11 cellular contexts compared by ENCODE assay signal in the genomic region with DNA sequence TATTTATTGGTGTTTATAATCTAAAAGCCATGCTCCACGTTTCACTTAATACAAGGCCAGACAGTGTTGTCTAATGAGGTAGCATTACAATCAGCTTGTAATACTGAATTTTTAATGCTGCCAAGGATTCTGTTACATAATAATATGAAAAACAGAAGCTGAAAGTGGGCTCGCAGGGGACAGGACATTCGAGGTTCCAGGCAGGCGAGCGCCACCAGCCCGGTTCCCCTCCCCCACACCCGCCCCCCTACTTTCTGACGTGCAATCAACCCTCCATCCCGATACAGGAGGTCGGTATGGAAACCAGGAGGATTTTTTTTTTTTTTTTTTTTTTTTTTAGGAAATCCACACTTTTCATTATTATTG. TPM values are rescaled to one million over a fixed set of nuclear protein-coding genes. Genes with fewer than 3 reads are reported as not detected.
A peak's percentile ranks its signal among the peaks of the same experiment; 100 is the strongest.
DNase-seq lines count a peak whose midpoint lies in the region; ATAC-seq and TF ChIP-seq lines count a peak whose summit lies in the region.
"Had no signal": no experiment of that assay in that cellular context is flagged by ENCODE, and none has a peak within 500 bp of the region (broad histone marks: within the 10 kb centered on the region; RNA-seq: fewer than 3 reads in every experiment).

No MANE protein-coding gene starts in this region.

- H3K27ac ChIP-seq in PC-3 (ENCODE audit: low read length) (peak overlapping the region; percentile 96), fibroblast of lung (ENCODE audit: insufficient read depth, low read length) (peak overlapping the region; percentile 95), psoas muscle (peak overlapping the region; percentile 98)

- H3K4me2 ChIP-seq in PC-3 (ENCODE audit: low read length): peak overlapping the region; percentile 100
- peak overlapping the region; percentile 90 for H3K4me2 ChIP-seq in fibroblast of lung (ENCODE audit: extremely low read depth, insufficient read depth, low read length)

- H3K4me1 ChIP-seq in PC-3 (ENCODE audit: insufficient read depth, low read length) (peaks cover 66% of the 10 kb centered on the region), fibroblast of lung (ENCODE audit: control insufficient read depth, extremely low read depth, insufficient read depth, low read length) (peaks cover 39% of the 10 kb centered on the region), psoas muscle (peaks cover 52% of the 10 kb centered on the region)

- no peaks in the 10 kb centered on the region for H3F3A ChIP-seq in PC-3 (ENCODE audit: low read length, unreplicated experiment)

- POLR2A ChIA-PET in PC-3 (lab: Charles Lee; ENCODE audit: unreplicated experiment): no interaction called here

- H2AFZ ChIP-seq in PC-3 (ENCODE audit: low read length): no peak overlapping the region
- no peak overlapping the region for H2AFZ ChIP-seq in fibroblast of lung (ENCODE audit: low read length)

- DNase-seq in DMS53 treated with DMSO at 0.1 percent for 48 hours (lab: John Stamatoyannopoulos, UW; ENCODE audit: unreplicated experiment) (peak; percentile 33), PC-3 (no peak), fibroblast of lung (ENCODE audit: low read depth in 2 of 2) (no peak), psoas muscle (peak in 1 of 2 donors; percentile 64), GOT3 (lab: John Stamatoyannopoulos, UW) (no peak), NAMALWA (ENCODE audit: low spot score) (no peak), SW480 (ENCODE audit: low spot score) (no peak)
- DNase-seq: activated gamma-delta T cell; stimulated activated CD4-positive, alpha-beta T cell treated with anti-CD3 and anti-CD28 coated beads, Interleukin-2, amount 100 ng/mL, for 24 hours had no signal

- BruUV-seq in PC-3 (replicated peaks; lab: Mats Ljungman, UMichigan): no TSS peak

- CTCF ChIA-PET in PC-3 (lab: Charles Lee): interaction anchor here (1.2 kb wide), 1 partner anchor 222 kb away, joined by 3 read pairs; no protein-coding TSS in a partner anchor

- peak overlapping the region; percentile 85 for H3K4me3 ChIP-seq in PC-3 (ENCODE audit: low read length)
- peak overlapping the region in 2 of 4 experiments; percentile 71 to 97 for H3K4me3 ChIP-seq in fibroblast of lung (replicated peaks in 1 of 4; ENCODE audit: control extremely low read depth in 1 of 4, insufficient read depth in 1 of 4, low read depth in 3 of 4, low read length in 4 of 4)
- peak overlapping the region; percentile 88 for H3K4me3 ChIP-seq in psoas muscle

- WGBS in psoas muscle, 3 donors: 8 to 30% (median 19%) methylated on average over 10 of the region's 10 CpGs

- ATAC-seq in PC-3: no peak
- peak in 1 of 4 donors; percentile 16 for ATAC-seq in psoas muscle
- no peak for ATAC-seq in GM19452 (IDR thresholded peaks at IDR 0.05; ENCODE audit: unreplicated experiment)
- ATAC-seq: left lobe of liver had no signal

- TF ChIP-seq CTCF in PC-3 (conservative IDR thresholded peaks at IDR 0.05; ENCODE audit: low read depth, low read length): no peak
- no peak for TF ChIP-seq CTCF in fibroblast of lung (conservative IDR thresholded peaks at IDR 0.05 in 1 of 2, IDR thresholded peaks at IDR 0.05 in 1 of 2; ENCODE audit: low read depth in 1 of 2, low read length in 2 of 2)
- TF ChIP-seq CTCF in psoas muscle (IDR thresholded peaks at IDR 0.05): no peak

- H3K9me3 ChIP-seq in PC-3 (ENCODE audit: low read length) (no peaks in the 10 kb centered on the region), fibroblast of lung (ENCODE audit: control insufficient read depth, insufficient read depth, low read depth, low read length) (no peaks in the 10 kb centered on the region), psoas muscle (no peaks in the 10 kb centered on the region)

- H3K9me2 ChIP-seq in PC-3 (replicated peaks; ENCODE audit: low read length): no peaks in the 10 kb centered on the region

- H3K9ac ChIP-seq in PC-3 (ENCODE audit: low read length) (peak overlapping the region; percentile 91), fibroblast of lung (ENCODE audit: insufficient read depth, low read length) (peak overlapping the region; percentile 66)

- H3K79me2 ChIP-seq in PC-3 (ENCODE audit: low read length): peaks cover 82% of the 10 kb centered on the region
- peaks cover 86% of the 10 kb centered on the region for H3K79me2 ChIP-seq in fibroblast of lung (ENCODE audit: control insufficient read depth, insufficient read depth, low read length)

- H3K27me3 ChIP-seq in PC-3 (ENCODE audit: low read length) (no peaks in the 10 kb centered on the region), fibroblast of lung (ENCODE audit: control insufficient read depth, insufficient read depth, low read length) (no peaks in the 10 kb centered on the region), psoas muscle (ENCODE audit: insufficient read depth in 3 of 3, low read length in 2 of 3) (no peaks in the 10 kb centered on the region)

- H3K36me3 ChIP-seq in PC-3 (ENCODE audit: low read depth, low read length) (no peaks in the 10 kb centered on the region), fibroblast of lung (ENCODE audit: control insufficient read depth, insufficient read depth, low read length) (no peaks in the 10 kb centered on the region), psoas muscle (ENCODE audit: insufficient read depth in 1 of 2, low read depth in 1 of 2) (no peaks in the 10 kb centered on the region)

- H4K20me1 ChIP-seq in PC-3 (ENCODE audit: low read length) (no peaks in the 10 kb centered on the region), fibroblast of lung (ENCODE audit: control insufficient read depth, extremely low read depth, insufficient read depth, low read length) (no peaks in the 10 kb centered on the region)

- intact Hi-C loops in PC-3 (cut with micrococcal nuclease): loop anchor here (10.0 kb wide), 1 partner anchor 389 kb away; no protein-coding TSS in a partner anchor
- intact Hi-C loops in psoas muscle (cut with DNase I): no loop called here

RNA-seq across cellular contexts. Expression of gene ZFHX3, which starts 6.2 kb away (rescaled TPM):
- total RNA-seq in PC-3 (2014; rRNA removed) (3.5 and 4.5 TPM in 2 replicates), fibroblast of lung (5.4 and 7.3 TPM in 2 replicates), psoas muscle (10 to 100 TPM; 10.6 to 36.9 (median 26.2) TPM)
- polyA plus RNA-seq in fibroblast of lung (4.4 and 4.7 TPM in 2 replicates), psoas muscle (10 to 100 TPM in 1 of 3 donors, 1 to 10 TPM in 2; 3.3 to 11.5 (median 5.2) TPM)
- polyA plus RNA-seq in fibroblast of lung (2012): 4.3 and 8.5 TPM in 2 replicates
- polyA minus RNA-seq in fibroblast of lung (ENCODE audit: low replicate concordance): 21.6 and 25.3 TPM in 2 replicates
